Comparison of ENCODE assay signal across 8 cellular contexts in genomic region chr19:6372594-6373095, GRCh38. TPM values are rescaled to one million over a fixed set of nuclear protein-coding genes. Genes with fewer than 3 reads are reported as not detected.
DNase-seq lines count a peak whose midpoint lies in the region; ATAC-seq and TF ChIP-seq lines count a peak whose summit lies in the region.

TSS of gene ALKBH7 (plus strand) at chr19:6372794. CDS start at chr19:6372821, 27 bp downstream.

- H3K4me1 ChIP-seq in adrenal gland (replicated peaks in 1 of 2) = peaks cover 5% of the 10 kb centered on the region in 2 donors
- no peaks in the 10 kb centered on the region for H3K4me1 ChIP-seq in parathyroid adenoma
- H3K4me1 ChIP-seq in tibial artery = peaks cover 0 to 23% (median 16%) of the 10 kb centered on the region in 4 donors

- H3K36me3 ChIP-seq in adrenal gland (replicated peaks in 1 of 2) = peaks cover 0 to 23% of the 10 kb centered on the region in 2 donors
- no peaks in the 10 kb centered on the region for H3K36me3 ChIP-seq in parathyroid adenoma (ENCODE audit: control insufficient read depth, insufficient read depth, low read length)
- peaks cover 15 to 38% (median 18%) of the 10 kb centered on the region in 3 donors for H3K36me3 ChIP-seq in tibial artery

- H3K4me3 ChIP-seq in adrenal gland (peak within 1 kb of the TSS; percentile 78 to 99 (median 95)), parathyroid adenoma (ENCODE audit: low read depth, low read length) (peak within 1 kb of the TSS; percentile 99), tibial artery (peak within 1 kb of the TSS; percentile 76 to 88)

- H3K4me2 ChIP-seq in parathyroid adenoma (ENCODE audit: low read length) = peak within 1 kb of the TSS; percentile 97

- H3K9me3 ChIP-seq in adrenal gland (replicated peaks in 1 of 3) (no peaks in the 10 kb centered on the region), parathyroid adenoma (ENCODE audit: control insufficient read depth, low read length) (no peaks in the 10 kb centered on the region), tibial artery (no peaks in the 10 kb centered on the region)

- H3K27me3 ChIP-seq in adrenal gland (no peaks in the 10 kb centered on the region), parathyroid adenoma (ENCODE audit: control insufficient read depth, insufficient read depth, low read length) (no peaks in the 10 kb centered on the region), tibial artery (no peaks in the 10 kb centered on the region)

- TF ChIP-seq POLR2A in GM10847 (IDR thresholded peaks at IDR 0.05; ENCODE audit: extremely low read depth, insufficient read length) = peak; percentile 18
- peak; percentile 65 to 76 for TF ChIP-seq POLR2A in adrenal gland (IDR thresholded peaks at IDR 0.05)

- H3K27ac ChIP-seq in adrenal gland = peak within 1 kb of the TSS; percentile 96 to 100 (median 99)
- H3K27ac ChIP-seq in parathyroid adenoma = peak within 1 kb of the TSS; percentile 100
- peak within 1 kb of the TSS; percentile 95 to 99 for H3K27ac ChIP-seq in tibial artery

- peak; percentile 82 for ATAC-seq in HG02763 (IDR thresholded peaks at IDR 0.05; ENCODE audit: unreplicated experiment)

- peak within 1 kb of the TSS; percentile 99 for H3K9ac ChIP-seq in parathyroid adenoma

- TF ChIP-seq CTCF in adrenal gland (IDR thresholded peaks at IDR 0.05) (no peak), parathyroid adenoma (IDR thresholded peaks at IDR 0.05) (peak; percentile 2), tibial artery (IDR thresholded peaks at IDR 0.05) (no peak)

- H3K79me2 ChIP-seq in parathyroid adenoma = no peaks in the 10 kb centered on the region

- intact Hi-C loops in adrenal gland (cut with DNase I) = no loop called here
- intact Hi-C loops in cardiac septum (cut with DNase I) = loop anchor here (2.0 to 5.0 kb wide), 3 partner anchors 20 to 366 kb away; partner anchors contain the start of genes GTF2F1, KHSRP and TRIP10
- intact Hi-C loops in tibial artery (cut with DNase I; ENCODE audit: low total_unique reads) = loop anchor here (2.0 to 10.0 kb wide), 2 partner anchors 52 to 362 kb away; partner anchors contain the start of genes GPR108, KHSRP and TRIP10

- H2AFZ ChIP-seq in parathyroid adenoma = peak within 1 kb of the TSS; percentile 96

- 0% methylated on average over 9 to 47 of the region's 47 CpGs for WGBS in adrenal gland, 4 donors

- peak; percentile 99 for DNase-seq in NCI-H1417 treated with DMSO at 0.1 percent for 48 hours (lab: John Stamatoyannopoulos, UW)
- DNase-seq in T follicular helper cell (ENCODE audit: low read depth) = peak; percentile 96
- peak; percentile 99 to 100 (median 100) for DNase-seq in adrenal gland
- peak; percentile 98 for DNase-seq in cardiac septum (ENCODE audit: low spot score)
- peak; percentile 100 for DNase-seq in tibial artery

RNA-seq across cellular contexts. Expression of gene ALKBH7, which starts in this region (rescaled TPM):
- 100 to 1,000 TPM in 3 of 8 donors, 10 to 100 TPM in 5; 66.6 to 137 (median 89.1) TPM for total RNA-seq in adrenal gland
- polyA plus RNA-seq in adrenal gland = 10 to 100 TPM in 2 of 3 donors, 1 to 10 TPM in 1; 3.2 to 59.2 (median 52.9) TPM
- total RNA-seq in cardiac septum = 130 TPM

Comparison
In these comparisons a context has a peak if more than half of its experiments do, and no peak if none do; other contexts are left out.
1. Peak in every context shown above with its lines: DNase-seq, ATAC-seq, H3K4me3 ChIP-seq and H3K27ac ChIP-seq.
2. intact Hi-C loops: an anchor here in cardiac septum (2.0 to 5.0 kb wide) and tibial artery (2.0 to 10.0 kb wide); none called in adrenal gland.